Comparison of ENCODE assay signal across 8 cellular contexts in genomic region chr11:63536669-63537292, GRCh38. TPM values are rescaled to one million over a fixed set of nuclear protein-coding genes. Genes with fewer than 3 reads are reported as not detected.
DNase-seq lines count a peak whose midpoint lies in the region; ATAC-seq and TF ChIP-seq lines count a peak whose summit lies in the region.

Gene PLAAT4, plus strand, starts transcription at chr11:63536808. Its CDS starts 61 bp downstream, at chr11:63536869.

- no peaks in the 10 kb centered on the region for H3K36me3 ChIP-seq in Karpas-422 (ENCODE audit: insufficient read depth, low read length)

- peak; percentile 32 for DNase-seq in ELF-1 (ENCODE audit: low read depth, low spot score)
- DNase-seq in Karpas-422: no peak
- peak; percentile 53 to 54 for DNase-seq in activated T-cell treated with anti-CD3 and anti-CD28 coated beads, Interleukin-2, amount 50 U/mL, for 48 hours
- peak; percentile 78 for DNase-seq in fibroblast of peridontal ligament (ENCODE audit: extremely low read depth)
- no peak for DNase-seq in nephron progenitor cell
- no peak for DNase-seq in T1000 (lab: John Stamatoyannopoulos, UW)

- H3K9ac ChIP-seq in Karpas-422 (ENCODE audit: low read length): no peak within 1 kb of the TSS

- peaks cover 10% of the 10 kb centered on the region for H3K4me1 Mint-ChIP-seq in nephron progenitor cell

- H3K9me2 ChIP-seq in Karpas-422 (replicated peaks; ENCODE audit: insufficient read depth, low read length): no peaks in the 10 kb centered on the region

- H2AFZ ChIP-seq in Karpas-422 (ENCODE audit: low read length): no peak within 1 kb of the TSS

- H4K20me1 ChIP-seq in Karpas-422 (ENCODE audit: insufficient read depth, low read depth, low read length): no peaks in the 10 kb centered on the region

- peaks cover 11% of the 10 kb centered on the region for H3K27me3 Mint-ChIP-seq in nephron progenitor cell (ENCODE audit: low read depth, poor library complexity)

- no peaks in the 10 kb centered on the region for H3K9me3 Mint-ChIP-seq in nephron progenitor cell

- H3K9me3 ChIP-seq in Karpas-422 (ENCODE audit: low read length): no peaks in the 10 kb centered on the region

- no peak for ATAC-seq in GM18502 (IDR thresholded peaks at IDR 0.05; ENCODE audit: poor library complexity, unreplicated experiment)
- ATAC-seq in HG02588 (IDR thresholded peaks at IDR 0.05; ENCODE audit: unreplicated experiment): no peak

- H3K27ac ChIP-seq in Karpas-422 (ENCODE audit: low read length): no peak within 1 kb of the TSS

- H3K27ac Mint-ChIP-seq in nephron progenitor cell: peak within 1 kb of the TSS; percentile 62

- H3K4me3 ChIP-seq in Karpas-422 (ENCODE audit: low read length): 0 out of 2 replicates have a peak within 1 kb of the TSS, but pooled peaks have one; percentile 14

- H3K4me2 ChIP-seq in Karpas-422 (ENCODE audit: low read depth, low read length, poor library complexity, severe bottlenecking): peak within 1 kb of the TSS; percentile 28

- H3K4me3 Mint-ChIP-seq in nephron progenitor cell: no peak within 1 kb of the TSS

- H3K4me1 ChIP-seq in Karpas-422 (ENCODE audit: low read length): peaks cover 5% of the 10 kb centered on the region

- no peak for TF ChIP-seq CTCF in nephron progenitor cell (IDR thresholded peaks at IDR 0.05)

- H3K79me2 ChIP-seq in Karpas-422 (ENCODE audit: low read length): no peaks in the 10 kb centered on the region

- H3K27me3 ChIP-seq in Karpas-422 (ENCODE audit: low read length): no peaks in the 10 kb centered on the region

- no peaks in the 10 kb centered on the region for H3K36me3 Mint-ChIP-seq in nephron progenitor cell (ENCODE audit: low read depth)

RNA-seq across cellular contexts. Expression of gene PLAAT4, which starts in this region (rescaled TPM):
- total RNA-seq in Karpas-422 (2014; rRNA removed; shearing (Covaris generic); ENCODE audit: low replicate concordance): not detected in 2 replicates

Comparison
In these comparisons a context has a peak if more than half of its experiments do, and no peak if none do; other contexts are left out.
1. DNase-seq: peak in ELF-1 (single experiment), activated T-cell treated with anti-CD3 and anti-CD28 coated beads, Interleukin-2, amount 50 U/mL, for 48 hours (2 of 2) and fibroblast of peridontal ligament (single experiment); none in Karpas-422 (single experiment), nephron progenitor cell (single experiment) and T1000 (single experiment).